In genomic region chr5:74684900-74685851, GRCh38 we compare ENCODE assay signal across 8 cellular contexts. TPM values are rescaled to one million over a fixed set of nuclear protein-coding genes. Genes with fewer than 3 reads are reported as not detected.
DNase-seq lines count a peak whose midpoint lies in the region; ATAC-seq, FAIRE-seq and TF ChIP-seq lines count a peak whose summit lies in the region.

HEXB (plus strand) TSS chr5:74685233; CDS start chr5:74685261, 28 bp downstream.

- H3K9ac ChIP-seq in Karpas-422 (ENCODE audit: low read length) = peak within 1 kb of the TSS; percentile 84

- H3K79me2 ChIP-seq in Karpas-422 (ENCODE audit: low read length) (peaks cover 31% of the 10 kb centered on the region), osteoblast (ENCODE audit: insufficient read depth, low read length) (peaks cover 38% of the 10 kb centered on the region)

- no peaks in the 10 kb centered on the region for H3K9me2 ChIP-seq in Karpas-422 (replicated peaks; ENCODE audit: insufficient read depth, low read length)

- no peaks in the 10 kb centered on the region for H3K9me3 ChIP-seq in Karpas-422 (ENCODE audit: low read length)
- no peaks in the 10 kb centered on the region for H3K9me3 ChIP-seq in osteoblast (ENCODE audit: low read depth, low read length)

- H3K4me1 ChIP-seq in Karpas-422 (ENCODE audit: low read length) (peaks cover 17% of the 10 kb centered on the region), osteoblast (ENCODE audit: insufficient read depth, low read length) (peaks cover 18% of the 10 kb centered on the region)

- no peak for TF ChIP-seq CTCF in osteoblast (IDR thresholded peaks at IDR 0.05; ENCODE audit: extremely low read depth, low read depth, low read length)

- H3K27ac Mint-ChIP-seq in activated naive CD4-positive, alpha-beta T cell treated with anti-CD3 and anti-CD28 coated beads, Interleukin-2, amount 50 U/mL, for 72 hours = peak within 1 kb of the TSS; percentile 66 to 76

- H3K36me3 ChIP-seq in Karpas-422 (ENCODE audit: insufficient read depth, low read length) (peaks cover 5% of the 10 kb centered on the region; the same call in 1 of the 2 replicates), osteoblast (ENCODE audit: insufficient read depth, low read length) (peaks cover 12% of the 10 kb centered on the region)

- H3K27me3 ChIP-seq in Karpas-422 (ENCODE audit: low read length) (no peaks in the 10 kb centered on the region), osteoblast (ENCODE audit: insufficient read depth, low read length) (no peaks in the 10 kb centered on the region)

- peak within 1 kb of the TSS; percentile 22; the same call in 1 of the 2 replicates for H3K27ac ChIP-seq in Karpas-422 (ENCODE audit: low read length)
- peak within 1 kb of the TSS; percentile 73 for H3K27ac ChIP-seq in osteoblast (ENCODE audit: low read depth, low read length)
- peak within 1 kb of the TSS; percentile 68 for H3K27ac ChIP-seq in temporal lobe (ENCODE audit: low read depth, low read length)

- peak; percentile 56 for FAIRE-seq in G401.6 (lab: Jason Lieb, UNC)

- H4K20me1 ChIP-seq in Karpas-422 (ENCODE audit: insufficient read depth, low read depth, low read length) = no peaks in the 10 kb centered on the region
- H4K20me1 ChIP-seq in osteoblast (ENCODE audit: insufficient read depth, low read length) = peaks cover 12% of the 10 kb centered on the region

- H3K36me3 Mint-ChIP-seq in activated naive CD4-positive, alpha-beta T cell treated with anti-CD3 and anti-CD28 coated beads, Interleukin-2, amount 50 U/mL, for 72 hours = peaks cover 0 to 8% of the 10 kb centered on the region in 2 donors

- H3K4me2 ChIP-seq in Karpas-422 (ENCODE audit: low read depth, low read length, poor library complexity, severe bottlenecking) (peak within 1 kb of the TSS; percentile 73), osteoblast (ENCODE audit: insufficient read depth, low read length) (peak within 1 kb of the TSS; percentile 90)

- H3K9me3 Mint-ChIP-seq in activated naive CD4-positive, alpha-beta T cell treated with anti-CD3 and anti-CD28 coated beads, Interleukin-2, amount 50 U/mL, for 72 hours = no peaks in the 10 kb centered on the region

- ATAC-seq in GM21786 (IDR thresholded peaks at IDR 0.05; ENCODE audit: unreplicated experiment) = peak; percentile 70
- ATAC-seq in activated naive CD4-positive, alpha-beta T cell treated with anti-CD3 and anti-CD28 coated beads, Interleukin-2, amount 50 U/mL, for 72 hours = peak; percentile 96 to 97

- H3K4me3 ChIP-seq in Karpas-422 (ENCODE audit: low read length) (peak within 1 kb of the TSS; percentile 92), osteoblast (ENCODE audit: insufficient read depth, low read length) (peak within 1 kb of the TSS; percentile 77)

- DNase-seq in Karpas-422 (peak; percentile 88), SKM-1 treated with dmso at 0.1 percent for 144 hours (lab: John Stamatoyannopoulos, UW; ENCODE audit: unreplicated experiment) (peak; percentile 70), glomerular visceral epithelial cell (ENCODE audit: extremely low spot score) (peak; percentile 90), osteoblast (ENCODE audit: insufficient read length, low spot score, missing footprints) (peak; percentile 98)
- DNase-seq in activated naive CD4-positive, alpha-beta T cell treated with anti-CD3 and anti-CD28 coated beads, Interleukin-2, amount 50 U/mL, for 72 hours (ENCODE audit: low spot score in 2 of 2) = peak; percentile 88 to 93

- H2AFZ ChIP-seq in Karpas-422 (ENCODE audit: low read length) = peak within 1 kb of the TSS; percentile 90; the same call in 1 of the 2 replicates
- H2AFZ ChIP-seq in osteoblast (ENCODE audit: low read length) = peak within 1 kb of the TSS; percentile 86

RNA-seq across cellular contexts. Expression of gene HEXB, which starts in this region (rescaled TPM):
- 70.2 and 74.3 TPM in 2 replicates for total RNA-seq in Karpas-422 (2014; rRNA removed; shearing (Covaris generic); ENCODE audit: low replicate concordance)
- total RNA-seq in activated naive CD4-positive, alpha-beta T cell treated with anti-CD3 and anti-CD28 coated beads, Interleukin-2, amount 50 U/mL, for 72 hours = 10 to 100 TPM; 47.1 to 71.3 TPM
- 267 and 313 TPM in 2 replicates for total RNA-seq in osteoblast
- 23.6 TPM for total RNA-seq in temporal lobe

Comparison
In these comparisons a context has a peak if more than half of its experiments do, and no peak if none do; other contexts are left out.
1. Peak in every context shown above with its lines: DNase-seq, ATAC-seq, H3K4me3 ChIP-seq and H3K27ac ChIP-seq.
2. H3K27ac ChIP-seq: peak in every context shown above with its lines; median percentile 73 in osteoblast; 68 in temporal lobe; 22 in Karpas-422.